ENCODE assay signal across 8 cellular contexts in genomic region chr20:35277127-35277526, GRCh38. TPM values are rescaled to one million over a fixed set of nuclear protein-coding genes. Genes with fewer than 3 reads are reported as not detected.
DNase-seq lines count a peak whose midpoint lies in the region; ATAC-seq and TF ChIP-seq lines count a peak whose summit lies in the region.

No MANE protein-coding gene starts in this region.

- H3K27ac ChIP-seq in GM23248 = peak overlapping the region; percentile 88
- peak overlapping the region; percentile 74 for H3K27ac ChIP-seq in SU-DHL-6 (ENCODE audit: low read depth, low read length)
- peak overlapping the region; percentile 88 to 100 (median 98) for H3K27ac ChIP-seq in skin epidermis

- H3K9me2 ChIP-seq in GM23248 (ENCODE audit: insufficient read depth) = no peaks in the 10 kb centered on the region
- no peaks in the 10 kb centered on the region for H3K9me2 ChIP-seq in SU-DHL-6 (replicated peaks; ENCODE audit: insufficient read depth, low read length)

- H3K79me2 ChIP-seq in GM23248 (ENCODE audit: insufficient read depth) = peaks cover 47% of the 10 kb centered on the region
- H3K79me2 ChIP-seq in SU-DHL-6 (ENCODE audit: insufficient read depth, low read length) = peaks cover 10% of the 10 kb centered on the region; the same call in 1 of the 2 replicates

- peaks cover 9% of the 10 kb centered on the region; the same call in 1 of the 2 replicates for H3K36me3 ChIP-seq in GM23248 (ENCODE audit: low read depth)
- H3K36me3 ChIP-seq in SU-DHL-6 (ENCODE audit: low read length) = 0 out of 2 replicates have a peak, but pooled peaks cover 4% of the 10 kb centered on the region

- H3K27me3 ChIP-seq in GM23248 (replicated peaks; ENCODE audit: insufficient read depth) = no peaks in the 10 kb centered on the region
- H3K27me3 ChIP-seq in SU-DHL-6 (ENCODE audit: low read length) = no peaks in the 10 kb centered on the region

- no peaks in the 10 kb centered on the region for H3K9me3 ChIP-seq in GM23248 (ENCODE audit: low read depth)
- H3K9me3 ChIP-seq in SU-DHL-6 (ENCODE audit: insufficient read depth, low read length) = no peaks in the 10 kb centered on the region

- WGBS in GM23248 (ENCODE audit: low coverage in 1 of 2, low lambda C conversion rate in 2 of 2, missing lambda C conversion rate in 2 of 2), 2 experiments = 10 to 11% methylated on average over 10 of the region's 10 CpGs

- H2AFZ ChIP-seq in GM23248 = peak overlapping the region; percentile 39; the same call in 1 of the 2 replicates
- peak overlapping the region; percentile 55 for H2AFZ ChIP-seq in SU-DHL-6 (ENCODE audit: low read depth, low read length, severe bottlenecking)

- H3K9ac ChIP-seq in GM23248 = peak overlapping the region; percentile 91
- peak overlapping the region; percentile 84 for H3K9ac ChIP-seq in SU-DHL-6 (ENCODE audit: low read length)

- H3K4me3 ChIP-seq in GM23248 = peak overlapping the region; percentile 85
- peak overlapping the region; percentile 75 for H3K4me3 ChIP-seq in SU-DHL-6 (ENCODE audit: insufficient read depth, low read length, poor library complexity, severe bottlenecking)
- peak overlapping the region; percentile 86 to 92 for H3K4me3 ChIP-seq in foreskin fibroblast (ENCODE audit: low read depth in 1 of 2, low read length in 2 of 2)
- peak overlapping the region; percentile 65 to 90 (median 79) for H3K4me3 ChIP-seq in skin epidermis

- TF ChIP-seq CTCF in SU-DHL-6 (IDR thresholded peaks at IDR 0.05; ENCODE audit: insufficient read depth, low read length, poor library complexity, severe bottlenecking) (no peak), foreskin fibroblast (IDR thresholded peaks at IDR 0.05; ENCODE audit: low read depth, low read length) (no peak)

- in situ Hi-C loops in GM23248 (cut with MboI) = no loop called here

- H3K4me2 ChIP-seq in GM23248 (ENCODE audit: unreplicated experiment) (peak overlapping the region; percentile 94), SU-DHL-6 (ENCODE audit: low read depth, low read length, poor library complexity, severe bottlenecking) (peak overlapping the region; percentile 89)

- H3K4me1 ChIP-seq in GM23248 (ENCODE audit: insufficient read depth) = peaks cover 15% of the 10 kb centered on the region; the same call in 1 of the 2 replicates

- no peaks in the 10 kb centered on the region for H4K20me1 ChIP-seq in GM23248 (ENCODE audit: insufficient read depth)
- H4K20me1 ChIP-seq in SU-DHL-6 (ENCODE audit: low read depth, low read length) = no peaks in the 10 kb centered on the region

- peaks cover 46% of the 10 kb centered on the region for H3F3A ChIP-seq in GM23248 (ENCODE audit: insufficient read depth)
- peaks cover 20% of the 10 kb centered on the region for H3F3A ChIP-seq in SU-DHL-6 (ENCODE audit: insufficient read depth)

- ATAC-seq in HG03460 (IDR thresholded peaks at IDR 0.05; ENCODE audit: unreplicated experiment) = no peak

- DNase-seq in GM23248 (no peak), foreskin fibroblast (no peak), RKO (ENCODE audit: low spot score) (no peak), NCI-H345 treated with DMSO at 0.1 percent for 48 hours (lab: John Stamatoyannopoulos, UW; ENCODE audit: unreplicated experiment) (no peak), germinal center (ENCODE audit: low spot score) (no peak)

RNA-seq across cellular contexts. Expression of gene MMP24OS, which starts 0.8 kb away (rescaled TPM):
- total RNA-seq in GM23248 (2014; rRNA removed; shearing (Covaris generic)) = 26.8 and 30.0 TPM in 2 replicates
- 81.7 and 85.3 TPM in 2 replicates for polyA plus RNA-seq in GM23248 (2016; fragmentation: Nextera tagmentation; extraction: Ambion mirVana)

RNA-seq across cellular contexts. Expression of gene EIF6, which starts 7.4 kb away (rescaled TPM):
- 166 and 183 TPM in 2 replicates for total RNA-seq in GM23248 (2014; rRNA removed; shearing (Covaris generic))
- 245 and 247 TPM in 2 replicates for polyA plus RNA-seq in GM23248 (2016; fragmentation: Nextera tagmentation; extraction: Ambion mirVana)

RNA-seq across cellular contexts. Expression of gene FAM83C, which starts 15.1 kb away (rescaled TPM):
- total RNA-seq in GM23248 (2014; rRNA removed; shearing (Covaris generic)) = not detected in 2 replicates
- polyA plus RNA-seq in GM23248 (2016; fragmentation: Nextera tagmentation; extraction: Ambion mirVana) = not detected in 2 replicates

RNA-seq across cellular contexts. Expression of gene MMP24, which starts 50.6 kb away (rescaled TPM):
- total RNA-seq in GM23248 (2014; rRNA removed; shearing (Covaris generic)) = 7.1 and 8.5 TPM in 2 replicates
- polyA plus RNA-seq in GM23248 (2016; fragmentation: Nextera tagmentation; extraction: Ambion mirVana) = 0.61 and 0.70 TPM in 2 replicates
